29 cellular contexts compared by ENCODE assay signal in the genomic region with DNA sequence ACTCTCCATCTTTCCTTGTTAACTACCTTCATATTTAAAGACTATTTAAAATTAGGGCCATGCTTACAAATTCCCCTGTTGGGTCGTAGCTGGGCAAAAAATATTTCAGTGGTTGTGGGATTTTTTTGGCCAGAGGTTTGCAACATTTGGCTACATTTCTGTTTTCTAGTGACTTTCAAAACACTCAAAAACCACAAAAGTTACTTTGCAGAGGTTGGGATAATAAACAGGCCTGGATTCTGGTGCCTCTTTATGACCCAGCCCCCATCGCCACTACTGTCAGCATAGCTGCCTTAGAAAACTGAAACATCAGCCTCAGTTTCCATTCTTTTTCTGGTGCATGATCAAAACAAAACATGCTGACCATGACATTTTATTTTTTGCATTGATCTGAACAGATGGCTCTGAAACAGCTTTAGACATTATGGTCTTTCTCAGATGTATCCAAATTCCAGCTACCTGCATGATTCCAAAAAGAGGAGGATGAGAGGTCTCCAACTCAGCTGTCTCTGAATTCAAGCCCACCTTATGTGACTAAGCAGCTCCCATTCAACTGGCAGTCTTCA. TPM values are rescaled to one million over a fixed set of nuclear protein-coding genes. Genes with fewer than 3 reads are reported as not detected.
DNase-seq lines count a peak whose midpoint lies in the region; ATAC-seq, FAIRE-seq and TF ChIP-seq lines count a peak whose summit lies in the region.
"Had no signal": no experiment of that assay in that cellular context is flagged by ENCODE, and none has a peak within 500 bp of the region (broad histone marks: within the 10 kb centered on the region; RNA-seq: fewer than 3 reads in every experiment).

No MANE protein-coding gene starts in this region.

- no peak overlapping the region for H3K4me3 Mint-ChIP-seq in activated T-helper 2 cell treated with anti-CD3 and anti-CD28 coated beads, Interferon-gamma antibody, Interleukin-2, Interleukin-4, amounts not matched to agents 10 μg/mL and 5 μg/mL and 100 μg/mL, durations not matched to agents 14 hours and 24 hours and 36 hours (ENCODE audit: low read depth)
- H3K4me3 Mint-ChIP-seq in glutamatergic neuron (ENCODE audit: unreplicated experiment), result no peak overlapping the region
- H3K4me3 Mint-ChIP-seq: activated CD8-positive, alpha-beta T cell treated with anti-CD3 and anti-CD28 coated beads, Interleukin-2, amount 10 ng/mL, durations not matched to agents 7 days and 5 days; activated naive CD4-positive, alpha-beta T cell treated with anti-CD3 and anti-CD28 coated beads for 36 hours; CD4-positive, alpha-beta T cell; mesothelial cell of epicardium had no signal

- H3K9me3 Mint-ChIP-seq in activated T-helper 2 cell treated with anti-CD3 and anti-CD28 coated beads, Interferon-gamma antibody, Interleukin-2, Interleukin-4, amounts not matched to agents 10 μg/mL and 5 μg/mL and 100 μg/mL, durations not matched to agents 14 hours and 24 hours and 36 hours, result no peaks in the 10 kb centered on the region
- peaks cover 3% of the 10 kb centered on the region for H3K9me3 Mint-ChIP-seq in glutamatergic neuron (ENCODE audit: unreplicated experiment)
- H3K9me3 Mint-ChIP-seq: activated naive CD4-positive, alpha-beta T cell treated with anti-CD3 and anti-CD28 coated beads for 36 hours; CD4-positive, alpha-beta T cell had no signal

- H3K27ac Mint-ChIP-seq in activated T-helper 2 cell treated with anti-CD3 and anti-CD28 coated beads, Interferon-gamma antibody, Interleukin-2, Interleukin-4, amounts not matched to agents 10 μg/mL and 5 μg/mL and 100 μg/mL, durations not matched to agents 14 hours and 24 hours and 36 hours, result no peak overlapping the region
- H3K27ac Mint-ChIP-seq in glutamatergic neuron (ENCODE audit: unreplicated experiment), result no peak overlapping the region
- H3K27ac Mint-ChIP-seq: activated CD8-positive, alpha-beta T cell treated with anti-CD3 and anti-CD28 coated beads, Interleukin-2, amount 10 ng/mL, durations not matched to agents 7 days and 5 days; activated naive CD4-positive, alpha-beta T cell treated with anti-CD3 and anti-CD28 coated beads for 36 hours; CD4-positive, alpha-beta T cell; mesothelial cell of epicardium had no signal

- no peak overlapping the region for H3K4me3 ChIP-seq in A549
- no peak overlapping the region for H3K4me3 ChIP-seq in right cardiac atrium (ENCODE audit: low read length)
- no peak overlapping the region for H3K4me3 ChIP-seq in foreskin fibroblast (ENCODE audit: low read depth in 1 of 2, low read length in 2 of 2)
- H3K4me3 ChIP-seq: testis, uterus had no signal

- no peak for TF ChIP-seq EP300 in A549 (IDR thresholded peaks at IDR 0.05)

- H3K4me1 Mint-ChIP-seq in activated T-helper 2 cell treated with anti-CD3 and anti-CD28 coated beads, Interferon-gamma antibody, Interleukin-2, Interleukin-4, amounts not matched to agents 10 μg/mL and 5 μg/mL and 100 μg/mL, durations not matched to agents 14 hours and 24 hours and 36 hours (ENCODE audit: low read depth), result peaks cover 15% of the 10 kb centered on the region
- H3K4me1 Mint-ChIP-seq in glutamatergic neuron (ENCODE audit: low read depth, unreplicated experiment), result peaks cover 23% of the 10 kb centered on the region

- H3K4me2 ChIP-seq in A549, result no peak overlapping the region

- DNase-seq in A549 (ENCODE audit: low read depth in 1 of 2, low spot score in 1 of 2) (no peak), GM03348 (ENCODE audit: low spot score) (peak; percentile 31), amniotic epithelial cell (ENCODE audit: low read depth) (peak; percentile 31), right cardiac atrium (no peak), HCEC 1CT (no peak), glutamatergic neuron (no peak), foreskin fibroblast (no peak)
- DNase-seq in activated T-helper 2 cell treated with anti-CD3 and anti-CD28 coated beads, Interferon-gamma antibody, Interleukin-2, Interleukin-4, amounts not matched to agents 10 μg/mL and 5 μg/mL and 100 μg/mL, durations not matched to agents 14 hours and 24 hours and 36 hours (ENCODE audit: low spot score), result no peak
- DNase-seq: activated CD8-positive, alpha-beta T cell treated with anti-CD3 and anti-CD28 coated beads, Interleukin-2, amount 10 ng/mL, durations not matched to agents 7 days and 5 days; activated naive CD4-positive, alpha-beta T cell treated with anti-CD3 and anti-CD28 coated beads for 36 hours; anterior cingulate cortex; CD4-positive, alpha-beta T cell; cerebellar nuclear complex; effector CD4-positive, alpha-beta T cell; H7; KBM-7; NCI-H1048; NCI-H187; NCI-H2227 treated with DMSO at 0.1 percent for 48 hours; NCI-H774; OCI-M1; SHP77; small intestine; stimulated activated naive CD4-positive, alpha-beta T cell; testis; uterus had no signal

- H3K9me3 ChIP-seq in A549, result no peaks in the 10 kb centered on the region
- H3K9me3 ChIP-seq in right cardiac atrium (ENCODE audit: control insufficient read depth, low read length), result no peaks in the 10 kb centered on the region
- H3K9me3 ChIP-seq: testis, uterus had no signal

- CTCF ChIA-PET in A549 (lab: Yijun Ruan, JAX), result interaction anchor here (0.9 to 4.3 kb wide), 4 partner anchors 10 to 374 kb away, joined by 3 to 41 read pairs (median 8); no protein-coding TSS in a partner anchor

- H3K4me1 ChIP-seq in A549 (peaks cover 8% of the 10 kb centered on the region; the same call in 2 of the 3 replicates), right cardiac atrium (ENCODE audit: control insufficient read depth, insufficient read depth, low read length) (peaks cover 3% of the 10 kb centered on the region)
- H3K4me1 ChIP-seq: uterus had no signal

- H3K27ac ChIP-seq in A549 (no peak overlapping the region), right cardiac atrium (ENCODE audit: low read length) (peak overlapping the region; percentile 6)
- H3K27ac ChIP-seq: testis, uterus had no signal

- no peaks in the 10 kb centered on the region for H3K36me3 Mint-ChIP-seq in activated T-helper 2 cell treated with anti-CD3 and anti-CD28 coated beads, Interferon-gamma antibody, Interleukin-2, Interleukin-4, amounts not matched to agents 10 μg/mL and 5 μg/mL and 100 μg/mL, durations not matched to agents 14 hours and 24 hours and 36 hours (ENCODE audit: low read depth)
- H3K36me3 Mint-ChIP-seq in glutamatergic neuron (ENCODE audit: unreplicated experiment), result no peaks in the 10 kb centered on the region
- H3K36me3 Mint-ChIP-seq: mesothelial cell of epicardium had no signal

- POLR2A ChIA-PET in A549 (lab: Yijun Ruan, JAX), result interaction anchor here (0.6 kb wide), 1 partner anchor 137 kb away, joined by 7 read pairs; no protein-coding TSS in a partner anchor

- 20% methylated on average over 2 of the region's 2 CpGs for WGBS in A549 (ENCODE audit: missing lambda C conversion rate)
- 79% methylated on average over 2 of the region's 2 CpGs for WGBS in right cardiac atrium

- TF ChIP-seq CTCF in A549 (IDR thresholded peaks at IDR 0.05), result no peak
- TF ChIP-seq CTCF in glutamatergic neuron (IDR thresholded peaks at IDR 0.05; ENCODE audit: partially characterized antibody, unreplicated experiment), result no peak
- no peak for TF ChIP-seq CTCF in foreskin fibroblast (IDR thresholded peaks at IDR 0.05; ENCODE audit: low read depth, low read length)

- peaks cover 60% of the 10 kb centered on the region for H3K27me3 Mint-ChIP-seq in activated T-helper 2 cell treated with anti-CD3 and anti-CD28 coated beads, Interferon-gamma antibody, Interleukin-2, Interleukin-4, amounts not matched to agents 10 μg/mL and 5 μg/mL and 100 μg/mL, durations not matched to agents 14 hours and 24 hours and 36 hours (ENCODE audit: low read depth)
- H3K27me3 Mint-ChIP-seq in glutamatergic neuron (ENCODE audit: unreplicated experiment), result peaks cover 1% of the 10 kb centered on the region

- ATAC-seq in A549, result no peak
- no peak for ATAC-seq in right cardiac atrium
- ATAC-seq: activated CD4-positive, CD25-positive, alpha-beta regulatory T cell treated with anti-CD3 and anti-CD28 coated beads, Interleukin-2, amount 50 U/mL, for 24 hours; activated CD8-positive, alpha-beta T cell treated with anti-CD3 and anti-CD28 coated beads, Interleukin-2, amount 10 ng/mL, durations not matched to agents 7 days and 5 days had no signal

- H3K27me3 ChIP-seq in right cardiac atrium (ENCODE audit: control insufficient read depth, insufficient read depth), result peaks cover 2% of the 10 kb centered on the region
- H3K27me3 ChIP-seq: testis had no signal

- no peak for TF ChIP-seq RAD21 in A549 (conservative IDR thresholded peaks at IDR 0.05 in 1 of 2, IDR thresholded peaks at IDR 0.05 in 1 of 2)

- FAIRE-seq in A549 (lab: Jason Lieb, UNC), result no peak
- FAIRE-seq: G401.6, small intestine had no signal

- intact Hi-C loops in right cardiac atrium (cut with DNase I), result loop anchor here in 1 of 4 donors (10.0 kb wide), 1 partner anchor 54 kb away; no protein-coding TSS in a partner anchor
- intact Hi-C loops in activated T-helper 2 cell treated with anti-CD3 and anti-CD28 coated beads, Interferon-gamma antibody, Interleukin-2, Interleukin-4, amounts not matched to agents 10 μg/mL and 5 μg/mL and 100 μg/mL, durations not matched to agents 14 hours and 24 hours and 36 hours (cut with micrococcal nuclease), result no loop called here

- no peak for TF ChIP-seq POLR2A in A549 (IDR thresholded peaks at IDR 0.05; ENCODE audit: low read length)

TF ChIP-seq in A549, 52 proteins besides CTCF, POLR2A, EP300 and RAD21 (continues in another document):
- TF ChIP-seq MAFK (IDR thresholded peaks at IDR 0.05; ENCODE audit: partially characterized antibody), result peak; percentile 85

RNA-seq across cellular contexts. Expression of a gene that starts 5.2 kb away (rescaled TPM):
- polyA plus RNA-seq in A549 (2011; rRNA removed) (0.05 and 0.28 TPM in 2 replicates), A549 (2017; fragmentation: RNase III; extraction: RNeasy Plus Mini Kit Qiagen cat#74134 plus additional on column Dnase treatment) (0.09 to 0.24 TPM (median 0.10 TPM) in 3 replicates), right cardiac atrium (16.5 TPM)
- polyA plus RNA-seq in A549 (2012; cell fraction: cytosol; rRNA removed), result 0.05 and 0.07 TPM in 2 replicates
- polyA plus RNA-seq in A549 (2012; cell fraction: nucleus; rRNA removed), result 0.07 and 0.10 TPM in 2 replicates
- 0.58 TPM in 1 of 2 replicates, not detected in the other for polyA minus RNA-seq in A549 (2011; rRNA and poly(A)+ RNA removed)
- total RNA-seq in right cardiac atrium (10 to 100 TPM; 23.5 to 33.0 (median 26.4) TPM), glutamatergic neuron (ENCODE audit: unreplicated experiment) (13.7 TPM)
- 0.62 and 0.66 TPM in 2 replicates for total RNA-seq in activated T-helper 2 cell treated with anti-CD3 and anti-CD28 coated beads, Interferon-gamma antibody, Interleukin-2, Interleukin-4, amounts not matched to agents 10 μg/mL and 5 μg/mL and 100 μg/mL, durations not matched to agents 14 hours and 24 hours and 36 hours

RNA-seq across cellular contexts. Expression of a gene that starts 37.5 kb away (rescaled TPM):
- 21.0 and 22.4 TPM in 2 replicates for polyA plus RNA-seq in A549 (2011; rRNA removed)
- 18.9 and 19.2 TPM in 2 replicates for polyA plus RNA-seq in A549 (2012; cell fraction: cytosol; rRNA removed)
- polyA plus RNA-seq in A549 (2012; cell fraction: nucleus; rRNA removed), result 43.8 and 58.5 TPM in 2 replicates
- 18.4 to 18.9 TPM (median 18.8 TPM) in 3 replicates for polyA plus RNA-seq in A549 (2017; fragmentation: RNase III; extraction: RNeasy Plus Mini Kit Qiagen cat#74134 plus additional on column Dnase treatment)
- 33.3 and 35.7 TPM in 2 replicates for polyA minus RNA-seq in A549 (2011; rRNA and poly(A)+ RNA removed)
- 1 to 10 TPM; 6.7 to 7.4 (median 7.0) TPM for total RNA-seq in right cardiac atrium
- 2.9 TPM for polyA plus RNA-seq in right cardiac atrium
- 13.2 and 17.6 TPM in 2 replicates for total RNA-seq in activated T-helper 2 cell treated with anti-CD3 and anti-CD28 coated beads, Interferon-gamma antibody, Interleukin-2, Interleukin-4, amounts not matched to agents 10 μg/mL and 5 μg/mL and 100 μg/mL, durations not matched to agents 14 hours and 24 hours and 36 hours
- total RNA-seq in glutamatergic neuron (ENCODE audit: unreplicated experiment), result 23.4 TPM

Comparison
In these comparisons a context has a peak if more than half of its experiments do, and no peak if none do; other contexts are left out.
1. DNase-seq: peak in GM03348 (single experiment) and amniotic epithelial cell (single experiment); none in A549 (0 of 2), right cardiac atrium (0 of 3), activated T-helper 2 cell treated with anti-CD3 and anti-CD28 coated beads, Interferon-gamma antibody, Interleukin-2, Interleukin-4, amounts not matched to agents 10 μg/mL and 5 μg/mL and 100 μg/mL, durations not matched to agents 14 hours and 24 hours and 36 hours (single experiment), HCEC 1CT (single experiment), glutamatergic neuron (single experiment) and foreskin fibroblast (0 of 2).